8 cellular contexts compared by ENCODE assay signal in genomic region chr1:54200519-54200997, GRCh38. TPM values are rescaled to one million over a fixed set of nuclear protein-coding genes. Genes with fewer than 3 reads are reported as not detected.
A peak's percentile ranks its signal among the peaks of the same experiment; 100 is the strongest.
DNase-seq lines count a peak whose midpoint lies in the region; ATAC-seq and TF ChIP-seq lines count a peak whose summit lies in the region.

No MANE protein-coding gene starts in this region.

- H3K4me3 ChIP-seq in ACC112 (ENCODE audit: low read depth, low read length), result peak overlapping the region; percentile 95
- H3K4me3 ChIP-seq in OCI-LY3 (ENCODE audit: low read length), result peak overlapping the region; percentile 98
- H3K4me3 ChIP-seq in neutrophil (ENCODE audit: low read depth in 1 of 2, low read length in 1 of 2), result peak overlapping the region; percentile 82 to 93

- peaks cover 47% of the 10 kb centered on the region for H3K79me2 ChIP-seq in ACC112 (ENCODE audit: control insufficient read depth, insufficient read depth, low read length, unreplicated experiment)
- H3K79me2 ChIP-seq in OCI-LY3 (ENCODE audit: low read length), result peaks cover 50% of the 10 kb centered on the region

- peak overlapping the region; percentile 93 for H3K9ac ChIP-seq in OCI-LY3 (ENCODE audit: low read length)

- H3K4me2 ChIP-seq in OCI-LY3 (ENCODE audit: low read length), result peak overlapping the region; percentile 91

- ATAC-seq in GM19455 (IDR thresholded peaks at IDR 0.05; ENCODE audit: unreplicated experiment), result peak; percentile 16
- ATAC-seq in GM19328 (IDR thresholded peaks at IDR 0.05; ENCODE audit: unreplicated experiment), result no peak

- no peak for TF ChIP-seq CTCF in OCI-LY3 (IDR thresholded peaks at IDR 0.05; ENCODE audit: low read depth, low read length)
- TF ChIP-seq CTCF in neutrophil (IDR thresholded peaks at IDR 0.05), result no peak

- no peaks in the 10 kb centered on the region for H4K20me1 ChIP-seq in OCI-LY3 (ENCODE audit: insufficient read depth, low read length)

- H3K9me3 ChIP-seq in OCI-LY3 (ENCODE audit: insufficient read depth, low read length), result no peaks in the 10 kb centered on the region
- no peaks in the 10 kb centered on the region for H3K9me3 ChIP-seq in neutrophil

- H2AFZ ChIP-seq in ACC112 (ENCODE audit: low read length, unreplicated experiment) (peak overlapping the region; percentile 98), OCI-LY3 (ENCODE audit: low read depth, low read length) (peak overlapping the region; percentile 51; the same call in 1 of the 2 replicates)

- H3K4me1 ChIP-seq in ACC112 (ENCODE audit: control insufficient read depth, insufficient read depth, low read length, unreplicated experiment) (peaks cover 18% of the 10 kb centered on the region), OCI-LY3 (ENCODE audit: low read length) (peaks cover 15% of the 10 kb centered on the region), neutrophil (ENCODE audit: control insufficient read depth in 1 of 2, insufficient read depth in 1 of 2, low read depth in 1 of 2, low read length in 1 of 2) (peaks cover 16% of the 10 kb centered on the region in 2 experiments)

- DNase-seq in epithelial cell of prostate (ENCODE audit: low read depth, low spot score) (no peak), mucosa of gallbladder (ENCODE audit: low spot score) (no peak)
- DNase-seq in stimulated activated CD4-positive, alpha-beta T cell treated with anti-CD3 and anti-CD28 coated beads, Interleukin-4, amount 100 ng/mL, for 1 hour, result no peak

- H3K36me3 ChIP-seq in ACC112 (ENCODE audit: insufficient read depth, low read length), result peaks cover 4% of the 10 kb centered on the region; the same call in 1 of the 2 replicates
- H3K36me3 ChIP-seq in OCI-LY3 (replicated peaks; ENCODE audit: low read depth, low read length), result peaks cover 7% of the 10 kb centered on the region
- peaks cover 9% of the 10 kb centered on the region for H3K36me3 ChIP-seq in neutrophil

- H3K27me3 ChIP-seq in ACC112 (ENCODE audit: insufficient read depth, low read length) (no peaks in the 10 kb centered on the region), OCI-LY3 (ENCODE audit: low read depth, low read length) (no peaks in the 10 kb centered on the region), neutrophil (no peaks in the 10 kb centered on the region)

- peak overlapping the region; percentile 24; the same call in 1 of the 2 replicates for H3K27ac ChIP-seq in ACC112 (ENCODE audit: low read depth, low read length)
- H3K27ac ChIP-seq in OCI-LY3 (ENCODE audit: low read length), result peak overlapping the region; percentile 28; the same call in 1 of the 2 replicates
- peak overlapping the region; percentile 4 for H3K27ac ChIP-seq in epithelial cell of prostate
- H3K27ac ChIP-seq in neutrophil, result peak overlapping the region; percentile 31

RNA-seq across cellular contexts. Expression of gene MRPL37, which starts 0.6 kb away (rescaled TPM):
- total RNA-seq in mucosa of gallbladder, result 55.4 TPM

RNA-seq across cellular contexts. Expression of gene CYB5RL, which starts 0.7 kb away (rescaled TPM):
- 7.8 TPM for total RNA-seq in mucosa of gallbladder

RNA-seq across cellular contexts. Expression of gene CDCP2, which starts 47.8 kb away (rescaled TPM):
- not detected for total RNA-seq in mucosa of gallbladder
